ENCODE assay signal across 19 cellular contexts in genomic region chr14:54192610-54193009, GRCh38.
"Had no signal": no experiment of that assay in that cellular context is flagged by ENCODE, and none has a peak within 500 bp of the region (broad histone marks: within the 10 kb centered on the region; RNA-seq: fewer than 3 reads in every experiment).

No MANE protein-coding gene starts in this region.

- H3K4me3 Mint-ChIP-seq: memory B cell; nephron; stimulated activated naive CD8-positive, alpha-beta T cell treated with anti-CD3 and anti-CD28 coated beads, Interleukin-15, Interleukin-2, amounts not matched to agents 100 ng/mL and 50 ng/mL, for 24 hours had no signal

- H3K9me3 ChIP-seq: colonic mucosa, heart right ventricle, left lung, lower lobe of right lung, pancreas, testis, tibial nerve had no signal

- H3K4me1 Mint-ChIP-seq: memory B cell had no signal

- H3K4me1 ChIP-seq: colonic mucosa, pancreas, testis had no signal

- H3K27ac Mint-ChIP-seq: memory B cell; nephron; progenitor cell of endocrine pancreas; stimulated activated naive CD8-positive, alpha-beta T cell treated with anti-CD3 and anti-CD28 coated beads, Interleukin-15, Interleukin-2, amounts not matched to agents 100 ng/mL and 50 ng/mL, for 24 hours had no signal

- H3K27me3 Mint-ChIP-seq: stimulated activated naive CD8-positive, alpha-beta T cell treated with anti-CD3 and anti-CD28 coated beads, Interleukin-15, Interleukin-2, amounts not matched to agents 100 ng/mL and 50 ng/mL, for 24 hours had no signal

- H3K4me3 ChIP-seq: colonic mucosa, heart right ventricle, left lung, lower lobe of right lung, pancreas, smooth muscle cell, testis, tibial nerve had no signal

- H3K27ac ChIP-seq: colonic mucosa, heart right ventricle, left lung, lower lobe of right lung, pancreas, testis, tibial nerve had no signal

- H3K36me3 Mint-ChIP-seq: memory B cell had no signal

- H3K4me2 ChIP-seq: smooth muscle cell had no signal

- DNase-seq: colonic mucosa; effector CD4-positive, alpha-beta T cell; heart right ventricle; hypothalamus; islet precursor cell; left lung; lower lobe of right lung; midbrain; occipital lobe; pancreas; right cardiac atrium; stimulated activated CD4-positive, alpha-beta T cell treated with anti-CD3 and anti-CD28 coated beads, Interleukin-2, amount 100 ng/mL, for 48 hours; testis had no signal

- ATAC-seq: heart right ventricle, left lung, lower lobe of right lung, pancreas, right cardiac atrium had no signal

- H3K9me3 Mint-ChIP-seq: memory B cell; stimulated activated naive CD8-positive, alpha-beta T cell treated with anti-CD3 and anti-CD28 coated beads, Interleukin-15, Interleukin-2, amounts not matched to agents 100 ng/mL and 50 ng/mL, for 24 hours had no signal

- H3K36me3 ChIP-seq: colonic mucosa, heart right ventricle, left lung, lower lobe of right lung, pancreas, tibial nerve had no signal

- H3K27me3 ChIP-seq: colonic mucosa, heart right ventricle, left lung, pancreas, testis, tibial nerve had no signal
